Comparison of ENCODE assay signal across 14 cellular contexts in genomic region chr9:129656795-129657390, GRCh38. TPM values are rescaled to one million over a fixed set of nuclear protein-coding genes. Genes with fewer than 3 reads are reported as not detected.
DNase-seq lines count a peak whose midpoint lies in the region; ATAC-seq and TF ChIP-seq lines count a peak whose summit lies in the region.
"Had no signal": no experiment of that assay in that cellular context is flagged by ENCODE, and none has a peak within 500 bp of the region (broad histone marks: within the 10 kb centered on the region; RNA-seq: fewer than 3 reads in every experiment).

No MANE protein-coding gene starts in this region.

- H3K9me2 ChIP-seq in GM23248 (ENCODE audit: insufficient read depth) = no peaks in the 10 kb centered on the region

- 41 to 45% methylated on average over 12 of the region's 12 CpGs for WGBS in GM23248 (ENCODE audit: low coverage in 1 of 2, low lambda C conversion rate in 2 of 2, missing lambda C conversion rate in 2 of 2), 2 experiments

- in situ Hi-C loops in GM23248 (cut with MboI) (no loop called here), brain microvascular endothelial cell (cut with HindIII; ENCODE audit: low pct_ligation_motif_present, low sequenced_read_pairs) (no loop called here)

- H3K9ac ChIP-seq in GM23248 = peak overlapping the region; percentile 23; the same call in 1 of the 2 replicates

- H3K27ac ChIP-seq in GM23248 = peak overlapping the region; percentile 33
- H3K27ac ChIP-seq in brain microvascular endothelial cell = no peak overlapping the region
- H3K27ac ChIP-seq in osteoblast (ENCODE audit: low read depth, low read length) = no peak overlapping the region
- H3K27ac ChIP-seq: transverse colon had no signal

- H3K36me3 ChIP-seq in GM23248 (ENCODE audit: low read depth) (no peaks in the 10 kb centered on the region), brain microvascular endothelial cell (replicated peaks) (no peaks in the 10 kb centered on the region), osteoblast (ENCODE audit: insufficient read depth, low read length) (no peaks in the 10 kb centered on the region)
- H3K36me3 ChIP-seq: transverse colon had no signal

- peaks cover 12% of the 10 kb centered on the region for H3F3A ChIP-seq in GM23248 (ENCODE audit: insufficient read depth)

- no peak overlapping the region for H3K27ac Mint-ChIP-seq in T-helper 17 cell
- H3K27ac Mint-ChIP-seq: activated T-helper 1 cell treated with anti-CD3 and anti-CD28 coated beads, Interleukin-12 subunit alpha, Interleukin-12 subunit beta, Interleukin-2, Interleukin-4 antibody, amounts not matched to agents 30 ng/mL and 10 ng/mL and 1 ng/mL, durations not matched to agents 14 hours and 24 hours and 36 hours had no signal

- H3K9me3 ChIP-seq in GM23248 (ENCODE audit: low read depth) (no peaks in the 10 kb centered on the region), osteoblast (ENCODE audit: low read depth, low read length) (no peaks in the 10 kb centered on the region), T-helper 17 cell (ENCODE audit: control insufficient read depth, low read length, poor library complexity, severe bottlenecking) (no peaks in the 10 kb centered on the region)
- H3K9me3 ChIP-seq: transverse colon had no signal

- no peak for ATAC-seq in T-helper 17 cell
- no peak for ATAC-seq in GM21360 (IDR thresholded peaks at IDR 0.05; ENCODE audit: unreplicated experiment)

- H4K20me1 ChIP-seq in GM23248 (ENCODE audit: insufficient read depth) (no peaks in the 10 kb centered on the region), osteoblast (ENCODE audit: insufficient read depth, low read length) (no peaks in the 10 kb centered on the region)

- DNase-seq in GM23248 = peak; percentile 92
- DNase-seq in NCI-H69 (lab: John Stamatoyannopoulos, UW) = peak; percentile 23
- peak; percentile 79 for DNase-seq in brain microvascular endothelial cell
- DNase-seq in osteoblast (ENCODE audit: insufficient read length, low spot score, missing footprints) = peak; percentile 94
- DNase-seq in T-helper 17 cell = no peak
- DNase-seq in inferior parietal cortex (ENCODE audit: extremely low spot score) = no peak
- DNase-seq in NCI-H2081 treated with DMSO at 0.1 percent for 48 hours (lab: John Stamatoyannopoulos, UW) = no peak
- DNase-seq: MV-4-11, NCI-H446, small intestine, transverse colon had no signal

- H2AFZ ChIP-seq in GM23248 (no peak overlapping the region), osteoblast (ENCODE audit: low read length) (no peak overlapping the region)

- H3K4me3 ChIP-seq in GM23248 = no peak overlapping the region
- no peak overlapping the region for H3K4me3 ChIP-seq in brain microvascular endothelial cell (ENCODE audit: low read depth, low read length)
- H3K4me3 ChIP-seq in osteoblast (ENCODE audit: insufficient read depth, low read length) = no peak overlapping the region
- H3K4me3 ChIP-seq: transverse colon had no signal

- no peaks in the 10 kb centered on the region for H3K27me3 Mint-ChIP-seq in T-helper 17 cell

- H3K4me3 Mint-ChIP-seq in T-helper 17 cell = no peak overlapping the region
- H3K4me3 Mint-ChIP-seq: activated T-helper 1 cell treated with anti-CD3 and anti-CD28 coated beads, Interleukin-12 subunit alpha, Interleukin-12 subunit beta, Interleukin-2, Interleukin-4 antibody, amounts not matched to agents 30 ng/mL and 10 ng/mL and 1 ng/mL, durations not matched to agents 14 hours and 24 hours and 36 hours had no signal

- no peaks in the 10 kb centered on the region for H3K4me1 Mint-ChIP-seq in T-helper 17 cell

- peaks cover 13% of the 10 kb centered on the region for H3K4me1 ChIP-seq in GM23248 (ENCODE audit: insufficient read depth)
- peaks cover 12% of the 10 kb centered on the region for H3K4me1 ChIP-seq in osteoblast (ENCODE audit: insufficient read depth, low read length)

- no peaks in the 10 kb centered on the region for H3K27me3 ChIP-seq in GM23248 (replicated peaks; ENCODE audit: insufficient read depth)
- no peaks in the 10 kb centered on the region for H3K27me3 ChIP-seq in brain microvascular endothelial cell (replicated peaks)
- H3K27me3 ChIP-seq in osteoblast (ENCODE audit: insufficient read depth, low read length) = peaks cover 6% of the 10 kb centered on the region

- no peak for TF ChIP-seq CTCF in brain microvascular endothelial cell (IDR thresholded peaks at IDR 0.05; ENCODE audit: low read depth, low read length, missing control alignments)
- no peak for TF ChIP-seq CTCF in osteoblast (IDR thresholded peaks at IDR 0.05; ENCODE audit: extremely low read depth, low read depth, low read length)

- H3K79me2 ChIP-seq in GM23248 (ENCODE audit: insufficient read depth) (no peaks in the 10 kb centered on the region), osteoblast (ENCODE audit: insufficient read depth, low read length) (no peaks in the 10 kb centered on the region)

- no peaks in the 10 kb centered on the region for H3K36me3 Mint-ChIP-seq in T-helper 17 cell (ENCODE audit: low read depth)

- H3K4me2 ChIP-seq in GM23248 (ENCODE audit: unreplicated experiment) (peak overlapping the region; percentile 52), osteoblast (ENCODE audit: insufficient read depth, low read length) (peak overlapping the region; percentile 25)

RNA-seq across cellular contexts. Expression of gene PRRX2, which starts 8.6 kb away (rescaled TPM):
- total RNA-seq in GM23248 (2014; rRNA removed; shearing (Covaris generic)) = 145 and 169 TPM in 2 replicates
- 137 and 141 TPM in 2 replicates for polyA plus RNA-seq in GM23248 (2016; fragmentation: Nextera tagmentation; extraction: Ambion mirVana)
- 27.5 and 34.8 TPM in 2 replicates for total RNA-seq in osteoblast
- not detected for total RNA-seq in T-helper 17 cell

RNA-seq across cellular contexts. Expression of gene ASB6, which starts 14.9 kb away (rescaled TPM):
- total RNA-seq in GM23248 (2014; rRNA removed; shearing (Covaris generic)) = 22.9 and 24.9 TPM in 2 replicates
- polyA plus RNA-seq in GM23248 (2016; fragmentation: Nextera tagmentation; extraction: Ambion mirVana) = 24.1 and 24.4 TPM in 2 replicates
- total RNA-seq in osteoblast (21.0 and 23.9 TPM in 2 replicates), T-helper 17 cell (10 to 100 TPM; 21.9 to 28.7 TPM)

RNA-seq across cellular contexts. Expression of gene NTMT1, which starts 30.9 kb away (rescaled TPM):
- total RNA-seq in GM23248 (2014; rRNA removed; shearing (Covaris generic)) = 32.6 and 44.5 TPM in 2 replicates
- 115 TPM in 2 replicates for polyA plus RNA-seq in GM23248 (2016; fragmentation: Nextera tagmentation; extraction: Ambion mirVana)
- total RNA-seq in osteoblast = 26.4 and 28.6 TPM in 2 replicates
- total RNA-seq in T-helper 17 cell = 10 to 100 TPM; 27.0 to 27.8 TPM

RNA-seq across cellular contexts. Expression of gene C9orf50, which starts 36.0 kb away (rescaled TPM):
- 0.32 TPM in 1 of 2 replicates, not detected in the other for total RNA-seq in GM23248 (2014; rRNA removed; shearing (Covaris generic))
- 0.23 and 0.56 TPM in 2 replicates for polyA plus RNA-seq in GM23248 (2016; fragmentation: Nextera tagmentation; extraction: Ambion mirVana)
- total RNA-seq in osteoblast = under 0.01 and 0.36 TPM in 2 replicates
- total RNA-seq in T-helper 17 cell = not detected
- total RNA-seq: activated T-helper 1 cell treated with anti-CD3 and anti-CD28 coated beads, Interleukin-12 subunit alpha, Interleukin-12 subunit beta, Interleukin-2, Interleukin-4 antibody, amounts not matched to agents 30 ng/mL and 10 ng/mL and 1 ng/mL, durations not matched to agents 14 hours and 24 hours and 36 hours; endothelial cell of umbilical vein; transverse colon had no signal
- polyA plus RNA-seq: endothelial cell of umbilical vein had no signal

Comparison
In these comparisons a context has a peak if more than half of its experiments do, and no peak if none do; other contexts are left out.
1. DNase-seq: peak in GM23248 (single experiment), NCI-H69 (single experiment), brain microvascular endothelial cell (single experiment) and osteoblast (single experiment); none in T-helper 17 cell (0 of 3), inferior parietal cortex (single experiment) and NCI-H2081 treated with DMSO at 0.1 percent for 48 hours (single experiment).
2. RNA of gene PRRX2, which starts 8.6 kb away (total RNA-seq): 145 to 169 TPM in GM23248 and 27.5 to 34.8 TPM in osteoblast; not detected in T-helper 17 cell; every median in the first group is over 10 times any median in the second.